26 cellular contexts compared by ENCODE assay signal in the genomic region with DNA sequence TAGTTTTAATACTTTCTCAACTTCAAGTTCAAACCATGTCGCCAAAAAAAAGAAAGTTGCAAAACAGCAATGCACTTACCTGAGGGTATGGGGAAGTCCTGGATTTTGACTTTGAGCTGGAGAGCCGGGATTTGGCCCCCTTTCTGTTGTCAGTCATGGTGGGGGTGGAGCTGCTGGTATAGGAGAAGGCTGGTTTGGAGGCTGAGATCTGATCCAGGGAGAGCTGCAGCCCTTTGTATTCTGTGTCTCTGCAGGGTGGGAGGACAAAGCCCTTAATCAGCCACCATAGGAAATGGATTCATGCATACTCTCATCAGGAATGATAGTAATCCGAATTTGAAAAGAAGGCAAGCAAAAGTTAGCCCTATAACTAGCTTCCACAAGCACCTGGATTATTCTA. TPM values are rescaled to one million over a fixed set of nuclear protein-coding genes. Genes with fewer than 3 reads are reported as not detected.
"Had no signal": no experiment of that assay in that cellular context is flagged by ENCODE, and none has a peak within 500 bp of the region (broad histone marks: within the 10 kb centered on the region; RNA-seq: fewer than 3 reads in every experiment).

No MANE protein-coding gene starts in this region.

- DNase-seq: activated CD4-positive, alpha-beta T cell treated with anti-CD3 and anti-CD28 coated beads, Interleukin-2, amount 10 ng/mL, durations not matched to agents 7 days and 5 days; activated CD4-positive, CD25-positive, alpha-beta regulatory T cell treated with anti-CD3 and anti-CD28 coated beads, Interleukin-2, amount 50 U/mL, for 72 hours; activated CD8-positive, alpha-beta T cell treated with anti-CD3 and anti-CD28 coated beads for 36 hours; activated gamma-delta T cell; anterior cingulate cortex; dermis blood vessel endothelial cell; effector memory CD4-positive, alpha-beta T cell; foreskin melanocyte; glutamatergic neuron; hippocampal formation; left ventricle myocardium inferior; nephron progenitor cell; occipital lobe; posterior cingulate gyrus; right lobe of liver; stimulated activated CD4-positive, alpha-beta T cell treated with anti-CD3 and anti-CD28 coated beads, Interleukin-1b, Interleukin-23, amount 100 ng/mL, for 48 hours; stimulated activated naive CD8-positive, alpha-beta T cell treated with anti-CD3 and anti-CD28 coated beads, Interleukin-15, amount 100 ng/mL, for 72 hours; tibial artery; uterus had no signal

- H3K4me3 Mint-ChIP-seq: activated CD4-positive, alpha-beta T cell treated with anti-CD3 and anti-CD28 coated beads, Interleukin-2, amount 10 ng/mL, durations not matched to agents 7 days and 5 days; activated CD8-positive, alpha-beta T cell treated with anti-CD3 and anti-CD28 coated beads for 36 hours; activated naive CD4-positive, alpha-beta T cell treated with anti-CD3 and anti-CD28 coated beads, Interleukin-2, amount 50 U/mL, for 24 hours; activated T-helper 1 cell treated with anti-CD3 and anti-CD28 coated beads, Interleukin-12 subunit alpha, Interleukin-12 subunit beta, Interleukin-2, Interleukin-4 antibody, amounts not matched to agents 30 ng/mL and 10 ng/mL and 1 ng/mL, durations not matched to agents 14 hours and 24 hours and 36 hours; brain; nephron progenitor cell; stimulated activated effector memory CD8-positive, alpha-beta T cell treated with anti-CD3 and anti-CD28 coated beads, Interleukin-12 subunit alpha, Interleukin-12 subunit beta, amount 100 ng/mL, for 72 hours; stimulated activated naive CD8-positive, alpha-beta T cell treated with anti-CD3 and anti-CD28 coated beads, Interleukin-15, amount 100 ng/mL, for 72 hours had no signal

- H3K4me1 Mint-ChIP-seq: activated CD4-positive, alpha-beta T cell treated with anti-CD3 and anti-CD28 coated beads, Interleukin-2, amount 10 ng/mL, durations not matched to agents 7 days and 5 days; activated naive CD4-positive, alpha-beta T cell treated with anti-CD3 and anti-CD28 coated beads, Interleukin-2, amount 50 U/mL, for 24 hours; stimulated activated effector memory CD8-positive, alpha-beta T cell treated with anti-CD3 and anti-CD28 coated beads, Interleukin-12 subunit alpha, Interleukin-12 subunit beta, amount 100 ng/mL, for 72 hours; stimulated activated naive CD8-positive, alpha-beta T cell treated with anti-CD3 and anti-CD28 coated beads, Interleukin-15, amount 100 ng/mL, for 72 hours had no signal

- H3K9me3 Mint-ChIP-seq: activated CD4-positive, alpha-beta T cell treated with anti-CD3 and anti-CD28 coated beads, Interleukin-2, amount 10 ng/mL, durations not matched to agents 7 days and 5 days; activated CD8-positive, alpha-beta T cell treated with anti-CD3 and anti-CD28 coated beads for 36 hours; activated naive CD4-positive, alpha-beta T cell treated with anti-CD3 and anti-CD28 coated beads, Interleukin-2, amount 50 U/mL, for 24 hours; activated T-helper 1 cell treated with anti-CD3 and anti-CD28 coated beads, Interleukin-12 subunit alpha, Interleukin-12 subunit beta, Interleukin-2, Interleukin-4 antibody, amounts not matched to agents 30 ng/mL and 10 ng/mL and 1 ng/mL, durations not matched to agents 14 hours and 24 hours and 36 hours; brain; stimulated activated effector memory CD8-positive, alpha-beta T cell treated with anti-CD3 and anti-CD28 coated beads, Interleukin-12 subunit alpha, Interleukin-12 subunit beta, amount 100 ng/mL, for 72 hours; stimulated activated naive CD8-positive, alpha-beta T cell treated with anti-CD3 and anti-CD28 coated beads, Interleukin-15, amount 100 ng/mL, for 72 hours had no signal

- H3K27me3 ChIP-seq: right lobe of liver, tibial artery, uterus had no signal

- H3K36me3 Mint-ChIP-seq: activated naive CD4-positive, alpha-beta T cell treated with anti-CD3 and anti-CD28 coated beads, Interleukin-2, amount 50 U/mL, for 24 hours; stimulated activated effector memory CD8-positive, alpha-beta T cell treated with anti-CD3 and anti-CD28 coated beads, Interleukin-12 subunit alpha, Interleukin-12 subunit beta, amount 100 ng/mL, for 72 hours had no signal

- H3K36me3 ChIP-seq: left ventricle myocardium inferior, right lobe of liver, tibial artery, uterus had no signal

- H3K27ac ChIP-seq: left ventricle myocardium inferior, right lobe of liver, skin epidermis, tibial artery, uterus, VCaP had no signal

- H3K27me3 Mint-ChIP-seq: activated CD4-positive, alpha-beta T cell treated with anti-CD3 and anti-CD28 coated beads, Interleukin-2, amount 10 ng/mL, durations not matched to agents 7 days and 5 days; stimulated activated naive CD8-positive, alpha-beta T cell treated with anti-CD3 and anti-CD28 coated beads, Interleukin-15, amount 100 ng/mL, for 72 hours had no signal

- ATAC-seq: activated CD8-positive, alpha-beta T cell treated with anti-CD3 and anti-CD28 coated beads for 36 hours; esophagus mucosa; right lobe of liver; stimulated activated effector memory CD8-positive, alpha-beta T cell treated with anti-CD3 and anti-CD28 coated beads, Interleukin-12 subunit alpha, Interleukin-12 subunit beta, amount 100 ng/mL, for 72 hours; stimulated activated naive CD8-positive, alpha-beta T cell treated with anti-CD3 and anti-CD28 coated beads, Interleukin-15, amount 100 ng/mL, for 72 hours had no signal

- H3K4me1 ChIP-seq: left ventricle myocardium inferior, right lobe of liver, tibial artery, uterus had no signal

- H3K27ac Mint-ChIP-seq: activated CD4-positive, alpha-beta T cell treated with anti-CD3 and anti-CD28 coated beads, Interleukin-2, amount 10 ng/mL, durations not matched to agents 7 days and 5 days; activated CD8-positive, alpha-beta T cell treated with anti-CD3 and anti-CD28 coated beads for 36 hours; activated naive CD4-positive, alpha-beta T cell treated with anti-CD3 and anti-CD28 coated beads, Interleukin-2, amount 50 U/mL, for 24 hours; activated T-helper 1 cell treated with anti-CD3 and anti-CD28 coated beads, Interleukin-12 subunit alpha, Interleukin-12 subunit beta, Interleukin-2, Interleukin-4 antibody, amounts not matched to agents 30 ng/mL and 10 ng/mL and 1 ng/mL, durations not matched to agents 14 hours and 24 hours and 36 hours; brain; nephron progenitor cell; stimulated activated effector memory CD8-positive, alpha-beta T cell treated with anti-CD3 and anti-CD28 coated beads, Interleukin-12 subunit alpha, Interleukin-12 subunit beta, amount 100 ng/mL, for 72 hours; stimulated activated naive CD8-positive, alpha-beta T cell treated with anti-CD3 and anti-CD28 coated beads, Interleukin-15, amount 100 ng/mL, for 72 hours had no signal

- H3K9me3 ChIP-seq: left ventricle myocardium inferior, right lobe of liver, tibial artery, uterus had no signal

- H3K4me3 ChIP-seq: left ventricle myocardium inferior, right lobe of liver, skin epidermis, tibial artery, uterus had no signal

RNA-seq across cellular contexts. Expression of gene SIM1, which starts 44.0 kb away (rescaled TPM):
- total RNA-seq: activated CD4-positive, alpha-beta T cell treated with anti-CD3 and anti-CD28 coated beads, Interleukin-2, amount 10 ng/mL, durations not matched to agents 7 days and 5 days; activated CD8-positive, alpha-beta T cell treated with anti-CD3 and anti-CD28 coated beads for 36 hours; esophagus mucosa; left ventricle myocardium inferior; occipital lobe had no signal
